Comparison of ENCODE assay signal across 8 cellular contexts in the genomic region with DNA sequence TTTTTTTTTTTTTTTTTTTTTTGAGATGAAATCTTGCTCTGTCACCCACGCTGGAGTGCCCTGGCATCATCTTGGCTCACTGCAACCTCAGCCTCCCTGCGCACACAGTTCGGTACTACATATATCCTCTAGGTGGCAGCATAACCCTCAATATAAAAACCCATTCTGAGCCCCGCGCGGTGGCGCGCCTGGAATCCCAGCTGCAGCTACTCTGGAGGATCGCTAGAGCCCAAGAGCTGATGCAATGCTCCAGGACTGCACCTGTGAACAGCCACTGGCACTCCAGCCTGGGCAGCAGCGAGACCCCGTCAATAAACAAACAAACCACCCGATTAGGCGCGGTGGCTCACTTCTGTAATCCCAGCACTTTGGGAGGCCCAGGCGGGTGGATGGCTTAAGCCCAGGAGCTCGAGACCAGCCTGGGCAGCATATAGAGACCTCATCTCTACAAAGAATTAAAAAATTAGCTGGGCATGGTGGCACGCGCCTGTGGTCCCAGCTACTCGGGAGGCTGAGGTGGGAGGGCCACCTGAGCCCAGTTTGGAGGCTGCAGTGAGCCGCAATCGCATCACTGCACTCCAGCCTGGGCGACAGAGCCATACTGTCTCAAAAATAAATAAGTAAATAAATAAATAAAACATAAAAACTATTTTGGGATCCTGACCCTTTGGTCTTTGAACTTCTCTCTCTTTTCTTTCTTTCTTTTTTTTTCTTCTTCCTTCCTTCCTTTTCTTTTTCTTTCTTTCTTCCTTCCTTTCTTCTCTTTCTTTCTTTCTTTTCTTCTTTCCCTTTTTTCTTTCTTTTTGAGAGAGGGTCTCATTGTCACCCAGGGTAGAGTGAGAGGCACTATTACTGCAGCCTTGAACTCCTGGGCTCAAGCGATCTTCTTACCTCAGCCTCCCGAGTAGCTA. TPM values are rescaled to one million over a fixed set of nuclear protein-coding genes. Genes with fewer than 3 reads are reported as not detected.
DNase-seq lines count a peak whose midpoint lies in the region; ATAC-seq and TF ChIP-seq lines count a peak whose summit lies in the region.

No MANE protein-coding gene starts in this region.

- H3K4me3 ChIP-seq in GM12864 (ENCODE audit: low read depth, low read length) (no peak overlapping the region), left ventricle myocardium inferior (peak overlapping the region; percentile 25)

- peak; percentile 47 for DNase-seq in GM12864 (ENCODE audit: low read depth)
- peak; percentile 55 for DNase-seq in NCI-H187 treated with DMSO at 0.1 percent for 48 hours (lab: John Stamatoyannopoulos, UW)
- peak; percentile 41 to 76 (median 63) for DNase-seq in T-helper 2 cell
- DNase-seq in amniotic epithelial cell (ENCODE audit: low read depth): peak; percentile 83
- DNase-seq in left ventricle myocardium inferior: peak; percentile 83
- peak; percentile 90 for DNase-seq in retina

- no peaks in the 10 kb centered on the region for H3K9me3 ChIP-seq in left ventricle myocardium inferior (replicated peaks)

- no peak overlapping the region for H3K27ac ChIP-seq in left ventricle myocardium inferior (replicated peaks)

- peaks cover 37% of the 10 kb centered on the region for H3K27me3 ChIP-seq in left ventricle myocardium inferior (ENCODE audit: low read depth)

- TF ChIP-seq CTCF in GM12864 (IDR thresholded peaks at IDR 0.05; ENCODE audit: low read depth, low read length, missing control alignments): peak; percentile 68
- TF ChIP-seq CTCF in left ventricle myocardium inferior (IDR thresholded peaks at IDR 0.05; ENCODE audit: borderline replicate concordance): peak; percentile 82

- intact Hi-C loops in left ventricle myocardium inferior (cut with micrococcal nuclease): loop anchor here (2.0 kb wide), 1 partner anchor 124 kb away; no protein-coding TSS in a partner anchor

- ATAC-seq in HG02885 (IDR thresholded peaks at IDR 0.05; ENCODE audit: poor library complexity, unreplicated experiment): peak; percentile 80
- ATAC-seq in GM19324 (IDR thresholded peaks at IDR 0.05; ENCODE audit: low FRiP score, unreplicated experiment): no peak

- H3K4me1 ChIP-seq in left ventricle myocardium inferior: peaks cover 4% of the 10 kb centered on the region

- no peaks in the 10 kb centered on the region for H3K36me3 ChIP-seq in left ventricle myocardium inferior

RNA-seq across cellular contexts. Expression of gene AKAP10, which starts 15.4 kb away (rescaled TPM):
- 12.9 TPM for total RNA-seq in left ventricle myocardium inferior

RNA-seq across cellular contexts. Expression of gene SPECC1, which starts 16.1 kb away (rescaled TPM):
- 10.6 TPM for total RNA-seq in left ventricle myocardium inferior
